In genomic region chr11:28838741-28839140, GRCh38 we compare ENCODE assay signal across 21 cellular contexts.
A peak's percentile ranks its signal among the peaks of the same experiment; 100 is the strongest.
DNase-seq lines count a peak whose midpoint lies in the region; ATAC-seq and TF ChIP-seq lines count a peak whose summit lies in the region.
"Had no signal": no experiment of that assay in that cellular context is flagged by ENCODE, and none has a peak within 500 bp of the region (broad histone marks: within the 10 kb centered on the region; RNA-seq: fewer than 3 reads in every experiment).

No MANE protein-coding gene starts in this region.

- no peak overlapping the region for H2AK5ac ChIP-seq in neuronal stem cell (ENCODE audit: low read depth, low read length)

- no peaks in the 10 kb centered on the region for H3K4me1 ChIP-seq in lower lobe of right lung
- peaks cover 4 to 9% of the 10 kb centered on the region in 2 donors for H3K4me1 ChIP-seq in neuronal stem cell (ENCODE audit: control insufficient read depth in 2 of 2, insufficient read depth in 1 of 2, low read depth in 1 of 2, low read length in 2 of 2)
- H3K4me1 ChIP-seq: left ventricle myocardium inferior, pancreas had no signal

- no peaks in the 10 kb centered on the region for H3K79me1 ChIP-seq in neuronal stem cell (ENCODE audit: low read depth, low read length)

- no peak overlapping the region for H2BK12ac ChIP-seq in neuronal stem cell (ENCODE audit: low read length)

- no peak overlapping the region for H3K9ac ChIP-seq in neuronal stem cell (ENCODE audit: low read depth, low read length, poor library complexity)
- H3K9ac ChIP-seq: KMS-11 had no signal

- DNase-seq in A172 (ENCODE audit: low spot score) (peak; percentile 67), EL (peak; percentile 80), NCI-H69 (lab: John Stamatoyannopoulos, UW) (peak; percentile 53), epithelial cell of prostate (ENCODE audit: low read depth, low spot score) (no peak), lower lobe of right lung (no peak), neuronal stem cell (ENCODE audit: low spot score) (no peak), medulla oblongata (ENCODE audit: extremely low spot score) (no peak), superior temporal gyrus (ENCODE audit: extremely low spot score) (no peak)
- DNase-seq: activated CD4-positive, alpha-beta T cell treated with anti-CD3 and anti-CD28 coated beads, Interleukin-2, amount 50 U/mL, for 48 hours; activated naive CD4-positive, alpha-beta T cell; cortex of kidney; glutamatergic neuron; H9; left ventricle myocardium inferior; NCI-H2171 treated with DMSO at 0.1 percent for 48 hours; pancreas; sigmoid colon; T-helper 1 cell had no signal

- H2AFZ ChIP-seq in neuronal stem cell (ENCODE audit: low read length) = no peak overlapping the region

- no peak overlapping the region for H4K8ac ChIP-seq in neuronal stem cell (ENCODE audit: low read depth, low read length)

- no CpG with 5 or more reads among the region's 1 CpG for WGBS in neuronal stem cell (ENCODE audit: extremely low coverage in 2 of 2, insufficient read length in 2 of 2, insufficient replicate concordance in 1 of 2), 2 donors

- H3K18ac ChIP-seq in neuronal stem cell (ENCODE audit: low read length) = no peak overlapping the region

- no peak overlapping the region for H3K14ac ChIP-seq in neuronal stem cell (ENCODE audit: low read length)

- H2BK120ac ChIP-seq in neuronal stem cell (ENCODE audit: low read depth, low read length) = no peak overlapping the region

- no peak for TF ChIP-seq CTCF in lower lobe of right lung (IDR thresholded peaks at IDR 0.05)

- no peak overlapping the region for H3K23ac ChIP-seq in neuronal stem cell (ENCODE audit: low read depth, low read length, poor library complexity)

- H2BK5ac ChIP-seq in neuronal stem cell (ENCODE audit: low read length) = no peak overlapping the region

- H3K36me3 ChIP-seq in lower lobe of right lung (no peaks in the 10 kb centered on the region), neuronal stem cell (replicated peaks in 1 of 2; ENCODE audit: control insufficient read depth in 2 of 2, insufficient read depth in 2 of 2, low read length in 2 of 2) (no peaks in the 10 kb centered on the region)
- H3K36me3 ChIP-seq: ascending aorta, left ventricle myocardium inferior, pancreas, sigmoid colon had no signal

- H3K4ac ChIP-seq in neuronal stem cell (ENCODE audit: low read length) = no peak overlapping the region

- H3K27me3 ChIP-seq in lower lobe of right lung (ENCODE audit: low read depth) (no peaks in the 10 kb centered on the region), neuronal stem cell (ENCODE audit: control insufficient read depth in 3 of 3, insufficient read depth in 3 of 3, low read depth in 1 of 3, low read length in 3 of 3) (no peaks in the 10 kb centered on the region)
- H3K27me3 ChIP-seq: ascending aorta, pancreas, sigmoid colon had no signal

- H3K4me3 ChIP-seq in lower lobe of right lung = no peak overlapping the region
- no peak overlapping the region for H3K4me3 ChIP-seq in neuronal stem cell (ENCODE audit: low read length in 2 of 2)
- H3K4me3 ChIP-seq: ascending aorta, left ventricle myocardium inferior, pancreas, sigmoid colon had no signal

- H3K9me3 ChIP-seq in lower lobe of right lung (no peaks in the 10 kb centered on the region), neuronal stem cell (replicated peaks in 1 of 2; ENCODE audit: control insufficient read depth in 2 of 2, insufficient read depth in 1 of 2, low read depth in 1 of 2, low read length in 2 of 2) (no peaks in the 10 kb centered on the region)
- H3K9me3 ChIP-seq: ascending aorta, left ventricle myocardium inferior, pancreas, sigmoid colon had no signal

- ATAC-seq in lower lobe of right lung = no peak
- ATAC-seq: pancreas had no signal

- intact Hi-C loops in lower lobe of right lung (cut with DNase I) = no loop called here

- no peak overlapping the region for H3K4me2 ChIP-seq in neuronal stem cell (ENCODE audit: insufficient read depth, low read length, poor library complexity, severe bottlenecking)
- H3K4me2 ChIP-seq: KMS-11 had no signal

- H4K91ac ChIP-seq in neuronal stem cell (ENCODE audit: low read depth, low read length, poor library complexity) = no peak overlapping the region

- H3K27ac ChIP-seq in epithelial cell of prostate (peak overlapping the region; percentile 96), lower lobe of right lung (no peak overlapping the region), neuronal stem cell (replicated peaks; ENCODE audit: low read length) (no peak overlapping the region)
- H3K27ac ChIP-seq: ascending aorta, KMS-11, left ventricle myocardium inferior, pancreas, sigmoid colon, VCaP had no signal

- H2BK15ac ChIP-seq in neuronal stem cell (ENCODE audit: low read length) = no peak overlapping the region

Comparison
In these comparisons a context has a peak if more than half of its experiments do, and no peak if none do; other contexts are left out.
1. DNase-seq: peak in A172 (single experiment), EL (single experiment) and NCI-H69 (single experiment); none in epithelial cell of prostate (single experiment), lower lobe of right lung (single experiment), neuronal stem cell (single experiment), medulla oblongata (single experiment) and superior temporal gyrus (single experiment).